Comparison of ENCODE assay signal across 25 cellular contexts in the genomic region with DNA sequence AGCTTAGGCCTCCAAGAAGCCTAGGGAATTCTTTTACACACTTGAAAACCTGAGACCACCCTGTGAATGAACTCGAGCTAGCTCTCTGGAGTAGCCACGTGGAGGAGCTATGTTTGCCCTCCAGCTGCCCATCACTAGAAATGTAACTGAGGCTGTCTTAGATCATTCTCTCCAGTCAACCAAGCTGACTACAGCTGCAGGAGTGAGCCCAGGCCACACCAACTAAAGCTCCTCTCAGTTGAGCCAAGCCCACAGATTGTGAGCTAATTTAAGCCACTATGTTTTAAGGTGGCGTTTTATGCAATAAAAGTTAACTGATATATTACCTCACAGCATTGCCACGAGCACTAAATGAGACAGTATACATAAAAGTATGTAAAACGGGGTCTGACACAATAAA.
"Had no signal": no experiment of that assay in that cellular context is flagged by ENCODE, and none has a peak within 500 bp of the region (broad histone marks: within the 10 kb centered on the region; RNA-seq: fewer than 3 reads in every experiment).

No MANE protein-coding gene starts in this region.

- H3K27me3 ChIP-seq: pancreas, sigmoid colon, stomach, thyroid gland, upper lobe of right lung had no signal

- H3K27ac ChIP-seq: cardiac muscle cell, gastroesophageal sphincter, pancreas, prostate gland, sigmoid colon, stomach, thyroid gland, upper lobe of right lung, WERI-Rb-1 had no signal

- H3K9me3 ChIP-seq: pancreas, prostate gland, sigmoid colon, stomach, thyroid gland, upper lobe of right lung had no signal

- H3K4me1 ChIP-seq: gastroesophageal sphincter, pancreas, prostate gland, sigmoid colon, thyroid gland, upper lobe of right lung had no signal

- H3K36me3 ChIP-seq: cardiac muscle cell, gastroesophageal sphincter, pancreas, prostate gland, sigmoid colon, stomach, thyroid gland, upper lobe of right lung, WERI-Rb-1 had no signal

- H3K4me3 ChIP-seq: cardiac muscle cell, gastroesophageal sphincter, pancreas, prostate gland, sigmoid colon, stomach, thyroid gland, upper lobe of right lung had no signal

- DNase-seq: activated CD4-positive, alpha-beta T cell treated with anti-CD3 and anti-CD28 coated beads for 48 hours; activated CD4-positive, alpha-beta T cell treated with anti-CD3 and anti-CD28 coated beads, Interleukin-2, amount 50 U/mL, for 48 hours; activated CD8-positive, alpha-beta memory T cell treated with anti-CD3 and anti-CD28 coated beads for 24 hours; activated effector memory CD4-positive, alpha-beta T cell treated with Interleukin-2 at 50 U/mL for 16 hours; activated naive CD4-positive, alpha-beta T cell treated with Interleukin-2 at 50 U/mL for 16 hours; aorta; cortex of kidney; mammary epithelial cell; naive B cell; nephron progenitor cell; nucleus accumbens; pancreas; retina; sigmoid colon; stimulated activated CD4-positive, alpha-beta T cell treated with anti-CD3 and anti-CD28 coated beads, Interleukin-15, amount 100 ng/mL, for 24 hours; stimulated activated CD4-positive, alpha-beta T cell treated with anti-CD3 and anti-CD28 coated beads, Interleukin-2, amount 100 ng/mL, for 24 hours; stimulated activated naive B cell treated with anti-CD40 and anti-IgM and Interleukin-4, amounts not matched to agents 10 μg/mL and 1 μg/mL and 100 μg/mL, for 72 hours; stomach; T-helper 1 cell; thyroid gland; upper lobe of right lung; WERI-Rb-1 had no signal
